ENCODE assay signal across 21 cellular contexts in the genomic region with DNA sequence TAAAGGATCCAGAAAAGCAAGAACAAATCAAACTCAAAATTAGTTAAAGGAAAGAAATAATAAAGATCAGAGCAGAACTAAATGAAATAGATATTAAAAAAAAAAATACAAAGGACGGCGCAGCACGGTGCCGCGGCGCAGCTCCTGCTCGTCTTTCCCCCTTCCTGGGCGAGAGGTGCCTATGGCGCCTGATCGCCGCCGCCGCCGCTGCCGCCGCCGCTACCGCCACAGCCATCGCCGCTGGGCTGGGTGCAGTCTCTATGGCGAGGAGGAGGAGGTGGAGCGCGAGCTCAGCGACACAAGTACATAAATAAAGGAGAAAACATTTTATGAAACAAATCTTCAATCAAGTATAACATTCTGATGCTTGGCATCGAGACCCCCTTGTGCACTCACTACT.
DNase-seq lines count a peak whose midpoint lies in the region; ATAC-seq and TF ChIP-seq lines count a peak whose summit lies in the region.
"Had no signal": no experiment of that assay in that cellular context is flagged by ENCODE, and none has a peak within 500 bp of the region (broad histone marks: within the 10 kb centered on the region; RNA-seq: fewer than 3 reads in every experiment).

No MANE protein-coding gene starts in this region.

- H3K27me3 ChIP-seq in BE2C (0 out of 2 replicates have a peak, but pooled peaks cover 7% of the 10 kb centered on the region), GM23248 (replicated peaks; ENCODE audit: insufficient read depth) (no peaks in the 10 kb centered on the region)
- H3K27me3 ChIP-seq: MG63 had no signal

- H4K20me1 ChIP-seq in GM23248 (ENCODE audit: insufficient read depth), result no peaks in the 10 kb centered on the region

- no peaks in the 10 kb centered on the region for H3F3A ChIP-seq in GM23248 (ENCODE audit: insufficient read depth)

- H3K9ac ChIP-seq in SK-N-MC (ENCODE audit: insufficient read length) (peak overlapping the region; percentile 23), GM23248 (no peak overlapping the region)

- no peak overlapping the region for H3K4me3 ChIP-seq in BE2C (ENCODE audit: low read depth, low read length)
- peak overlapping the region; percentile 58 for H3K4me3 ChIP-seq in SK-N-MC
- H3K4me3 ChIP-seq in GM23248, result no peak overlapping the region
- H3K4me3 ChIP-seq: A549, MG63 had no signal

- TF ChIP-seq CTCF in BE2C (IDR thresholded peaks at IDR 0.05; ENCODE audit: low read depth, low read length), result no peak
- TF ChIP-seq CTCF in nephron progenitor cell (IDR thresholded peaks at IDR 0.05), result no peak

- H2AFZ ChIP-seq in GM23248, result no peak overlapping the region

- H3K27ac Mint-ChIP-seq in nephron progenitor cell, result no peak overlapping the region
- H3K27ac Mint-ChIP-seq: activated naive CD4-positive, alpha-beta T cell treated with anti-CD3 and anti-CD28 coated beads, Interleukin-2, amount 50 U/mL, for 24 hours; T-cell had no signal

- H3K9me3 Mint-ChIP-seq in nephron progenitor cell, result peaks cover 32% of the 10 kb centered on the region

- no peaks in the 10 kb centered on the region for H3K4me1 Mint-ChIP-seq in nephron progenitor cell
- H3K4me1 Mint-ChIP-seq: activated naive CD4-positive, alpha-beta T cell treated with anti-CD3 and anti-CD28 coated beads, Interleukin-2, amount 50 U/mL, for 24 hours; CD4-positive, alpha-beta memory T cell; central memory CD8-positive, alpha-beta T cell had no signal

- in situ Hi-C loops in G401 (cut with HindIII; ENCODE audit: low sequenced_read_pairs), result no loop called here
- in situ Hi-C loops in GM23248 (cut with MboI), result no loop called here

- H3K36me3 ChIP-seq in BE2C (no peaks in the 10 kb centered on the region), SK-N-MC (ENCODE audit: insufficient read depth, low read length) (no peaks in the 10 kb centered on the region), GM23248 (ENCODE audit: low read depth) (no peaks in the 10 kb centered on the region)
- H3K36me3 ChIP-seq: MG63 had no signal

- DNase-seq in BE2C, result peak; percentile 18
- no peak for DNase-seq in SK-N-MC (ENCODE audit: low read depth, low spot score)
- DNase-seq in nephron progenitor cell, result peak; percentile 61
- no peak for DNase-seq in activated gamma-delta T cell (lab: John Stamatoyannopoulos, UW)
- DNase-seq in G401 (ENCODE audit: low spot score), result no peak
- no peak for DNase-seq in NCI-H2107 (lab: John Stamatoyannopoulos, UW)
- no peak for DNase-seq in GM23248
- DNase-seq: activated CD8-positive, alpha-beta memory T cell treated with anti-CD3 and anti-CD28 coated beads, Interleukin-2, amount 50 U/mL, for 4 hours; CD4-positive, alpha-beta memory T cell; left colon; MG63; NCI-H2081 treated with DMSO at 0.1 percent for 48 hours; NCI-H774; RPMI8226; stimulated activated CD4-positive, alpha-beta T cell treated with anti-CD3 and anti-CD28 coated beads, Interleukin-2, amount 100 ng/mL, for 24 hours; T-cell had no signal

- peak overlapping the region; percentile 76 for H3K4me3 Mint-ChIP-seq in nephron progenitor cell
- H3K4me3 Mint-ChIP-seq: activated naive CD4-positive, alpha-beta T cell treated with anti-CD3 and anti-CD28 coated beads, Interleukin-2, amount 50 U/mL, for 24 hours; CD4-positive, alpha-beta memory T cell; central memory CD8-positive, alpha-beta T cell; T-cell had no signal

- H3K79me2 ChIP-seq in GM23248 (ENCODE audit: insufficient read depth), result no peaks in the 10 kb centered on the region

- peak; percentile 26 for ATAC-seq in esophagus mucosa
- ATAC-seq: A549; activated CD4-positive, CD25-positive, alpha-beta regulatory T cell treated with anti-CD3 and anti-CD28 coated beads, Interleukin-2, amount 50 U/mL, for 24 hours; left colon; T-cell had no signal

- H3K9me3 ChIP-seq in BE2C, result no peaks in the 10 kb centered on the region
- no peaks in the 10 kb centered on the region for H3K9me3 ChIP-seq in SK-N-MC (ENCODE audit: low read depth, low read length)
- H3K9me3 ChIP-seq in GM23248 (ENCODE audit: low read depth), result peaks cover 7% of the 10 kb centered on the region

- 37 to 39% methylated on average over 25 of the region's 25 CpGs for WGBS in GM23248 (ENCODE audit: low coverage in 1 of 2, low lambda C conversion rate in 2 of 2, missing lambda C conversion rate in 2 of 2), 2 experiments

- H3K4me2 ChIP-seq in GM23248 (ENCODE audit: unreplicated experiment), result no peak overlapping the region
- H3K4me2 ChIP-seq: A549 had no signal

- peaks cover 26% of the 10 kb centered on the region for H3K27me3 Mint-ChIP-seq in nephron progenitor cell (ENCODE audit: low read depth, poor library complexity)

- no peaks in the 10 kb centered on the region for H3K9me2 ChIP-seq in GM23248 (ENCODE audit: insufficient read depth)

- H3K4me1 ChIP-seq in BE2C (no peaks in the 10 kb centered on the region), GM23248 (ENCODE audit: insufficient read depth) (no peaks in the 10 kb centered on the region)
- H3K4me1 ChIP-seq: A549 had no signal

- H3K36me3 Mint-ChIP-seq in nephron progenitor cell (ENCODE audit: low read depth), result peaks cover 5% of the 10 kb centered on the region
- H3K36me3 Mint-ChIP-seq: T-cell had no signal

- no peak overlapping the region for H3K27ac ChIP-seq in SK-N-MC
- no peak overlapping the region for H3K27ac ChIP-seq in GM23248
- H3K27ac ChIP-seq: A549 had no signal

Comparison
In these comparisons a context has a peak if more than half of its experiments do, and no peak if none do; other contexts are left out.
1. DNase-seq: peak in BE2C (single experiment) and nephron progenitor cell (single experiment); none in SK-N-MC (single experiment), activated gamma-delta T cell (single experiment), G401 (single experiment), NCI-H2107 (single experiment) and GM23248 (single experiment).